ENCODE assay signal across 1 cellular context in the genomic region with DNA sequence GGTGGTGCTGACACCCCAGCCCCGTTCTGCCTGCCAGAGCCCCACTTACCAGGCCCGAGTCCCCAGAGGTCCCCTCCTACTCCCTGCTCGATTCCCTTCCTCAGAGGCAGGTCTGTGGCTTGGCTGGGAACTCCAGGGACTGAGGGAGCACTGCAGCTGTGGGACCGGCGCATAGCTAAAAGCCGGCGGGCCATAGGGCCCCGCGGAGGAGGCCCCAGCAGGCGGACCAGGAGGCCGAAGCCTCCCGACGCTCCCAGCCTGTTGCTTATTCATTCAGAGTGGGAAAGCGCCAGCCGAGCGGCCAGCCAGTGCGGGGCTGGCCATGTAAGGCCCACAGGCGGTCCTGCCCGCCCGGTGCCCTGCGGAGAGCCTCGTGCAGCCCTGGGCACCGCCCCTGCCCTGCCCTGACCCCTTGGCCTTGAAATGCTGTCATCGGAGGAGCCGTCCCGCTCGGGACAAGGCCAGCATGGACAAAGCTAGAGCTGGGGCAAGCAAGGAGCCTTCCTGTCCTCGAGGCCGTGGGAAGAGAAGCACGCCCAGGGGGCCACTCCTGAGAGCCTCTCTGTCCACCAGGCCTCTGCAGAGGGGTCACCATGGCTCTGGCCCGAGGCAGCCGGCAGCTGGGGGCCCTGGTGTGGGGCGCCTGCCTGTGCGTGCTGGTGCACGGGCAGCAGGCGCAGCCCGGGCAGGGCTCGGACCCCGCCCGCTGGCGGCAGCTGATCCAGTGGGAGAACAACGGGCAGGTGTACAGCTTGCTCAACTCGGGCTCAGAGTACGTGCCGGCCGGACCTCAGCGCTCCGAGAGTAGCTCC.
TF ChIP-seq lines count a peak whose summit lies in the region.

A gene with protein sequence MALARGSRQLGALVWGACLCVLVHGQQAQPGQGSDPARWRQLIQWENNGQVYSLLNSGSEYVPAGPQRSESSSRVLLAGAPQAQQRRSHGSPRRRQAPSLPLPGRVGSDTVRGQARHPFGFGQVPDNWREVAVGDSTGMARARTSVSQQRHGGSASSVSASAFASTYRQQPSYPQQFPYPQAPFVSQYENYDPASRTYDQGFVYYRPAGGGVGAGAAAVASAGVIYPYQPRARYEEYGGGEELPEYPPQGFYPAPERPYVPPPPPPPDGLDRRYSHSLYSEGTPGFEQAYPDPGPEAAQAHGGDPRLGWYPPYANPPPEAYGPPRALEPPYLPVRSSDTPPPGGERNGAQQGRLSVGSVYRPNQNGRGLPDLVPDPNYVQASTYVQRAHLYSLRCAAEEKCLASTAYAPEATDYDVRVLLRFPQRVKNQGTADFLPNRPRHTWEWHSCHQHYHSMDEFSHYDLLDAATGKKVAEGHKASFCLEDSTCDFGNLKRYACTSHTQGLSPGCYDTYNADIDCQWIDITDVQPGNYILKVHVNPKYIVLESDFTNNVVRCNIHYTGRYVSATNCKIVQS (plus strand): TSS at position 272 of the 812 bp plus-strand sequence. CDS start 322 bp downstream, at position 594.

TF ChIP-seq in neural cell, 6 proteins besides CTCF, POLR2A, EP300 and RAD21 (continued from another document):
- TF ChIP-seq, protein P1, sequence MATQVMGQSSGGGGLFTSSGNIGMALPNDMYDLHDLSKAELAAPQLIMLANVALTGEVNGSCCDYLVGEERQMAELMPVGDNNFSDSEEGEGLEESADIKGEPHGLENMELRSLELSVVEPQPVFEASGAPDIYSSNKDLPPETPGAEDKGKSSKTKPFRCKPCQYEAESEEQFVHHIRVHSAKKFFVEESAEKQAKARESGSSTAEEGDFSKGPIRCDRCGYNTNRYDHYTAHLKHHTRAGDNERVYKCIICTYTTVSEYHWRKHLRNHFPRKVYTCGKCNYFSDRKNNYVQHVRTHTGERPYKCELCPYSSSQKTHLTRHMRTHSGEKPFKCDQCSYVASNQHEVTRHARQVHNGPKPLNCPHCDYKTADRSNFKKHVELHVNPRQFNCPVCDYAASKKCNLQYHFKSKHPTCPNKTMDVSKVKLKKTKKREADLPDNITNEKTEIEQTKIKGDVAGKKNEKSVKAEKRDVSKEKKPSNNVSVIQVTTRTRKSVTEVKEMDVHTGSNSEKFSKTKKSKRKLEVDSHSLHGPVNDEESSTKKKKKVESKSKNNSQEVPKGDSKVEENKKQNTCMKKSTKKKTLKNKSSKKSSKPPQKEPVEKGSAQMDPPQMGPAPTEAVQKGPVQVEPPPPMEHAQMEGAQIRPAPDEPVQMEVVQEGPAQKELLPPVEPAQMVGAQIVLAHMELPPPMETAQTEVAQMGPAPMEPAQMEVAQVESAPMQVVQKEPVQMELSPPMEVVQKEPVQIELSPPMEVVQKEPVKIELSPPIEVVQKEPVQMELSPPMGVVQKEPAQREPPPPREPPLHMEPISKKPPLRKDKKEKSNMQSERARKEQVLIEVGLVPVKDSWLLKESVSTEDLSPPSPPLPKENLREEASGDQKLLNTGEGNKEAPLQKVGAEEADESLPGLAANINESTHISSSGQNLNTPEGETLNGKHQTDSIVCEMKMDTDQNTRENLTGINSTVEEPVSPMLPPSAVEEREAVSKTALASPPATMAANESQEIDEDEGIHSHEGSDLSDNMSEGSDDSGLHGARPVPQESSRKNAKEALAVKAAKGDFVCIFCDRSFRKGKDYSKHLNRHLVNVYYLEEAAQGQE (IDR thresholded peaks at IDR 0.05; ENCODE audit: borderline replicate concordance), result no peak
